9 cellular contexts compared by ENCODE assay signal in the genomic region with DNA sequence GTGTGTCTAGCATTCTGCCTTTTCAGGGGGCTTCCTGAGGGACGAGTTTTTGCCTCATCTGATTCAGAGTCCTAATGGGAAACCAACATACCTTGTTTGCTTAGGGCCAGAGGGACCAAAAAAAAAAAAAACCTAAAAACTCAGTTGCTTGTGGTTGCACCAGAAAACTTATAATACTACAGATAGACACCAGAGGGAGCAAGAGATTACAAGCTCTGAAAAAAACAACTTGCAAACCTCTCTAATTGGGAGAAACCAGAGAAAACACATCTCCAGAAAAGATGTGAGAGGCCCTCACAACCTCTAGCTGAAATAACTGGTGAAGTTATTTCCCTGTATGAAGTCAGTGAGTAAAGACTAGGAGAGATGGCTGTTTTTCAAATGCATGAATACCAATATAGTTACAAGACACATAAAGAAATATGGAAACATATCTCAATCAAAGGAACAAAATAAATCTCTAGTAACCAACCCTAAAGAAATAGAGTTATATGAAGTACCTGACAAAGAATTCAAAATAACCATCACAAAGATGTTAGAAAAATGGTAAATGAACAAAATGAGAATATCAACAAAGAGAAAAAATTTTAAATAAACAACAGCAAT.
A peak's percentile ranks its signal among the peaks of the same experiment; 100 is the strongest.
DNase-seq lines count a peak whose midpoint lies in the region; ATAC-seq and TF ChIP-seq lines count a peak whose summit lies in the region.
"Had no signal": no experiment of that assay in that cellular context is flagged by ENCODE, and none has a peak within 500 bp of the region (broad histone marks: within the 10 kb centered on the region; RNA-seq: fewer than 3 reads in every experiment).

No MANE protein-coding gene starts in this region.

- H3K4me3 ChIP-seq in Panc1 (ENCODE audit: low read depth in 2 of 2, low read length in 2 of 2), result no peak overlapping the region
- H3K4me3 ChIP-seq in thyroid gland (replicated peaks in 1 of 3), result no peak overlapping the region
- H3K4me3 ChIP-seq: lung had no signal

- no peaks in the 10 kb centered on the region for H3K27me3 ChIP-seq in Panc1 (ENCODE audit: control insufficient read depth, insufficient read depth, low read length)
- no peaks in the 10 kb centered on the region for H3K27me3 ChIP-seq in thyroid gland

- in situ Hi-C loops in Panc1 (cut with HindIII; ENCODE audit: low pct_unique_long_range_greater_than_20kb, low sequenced_read_pairs), result no loop called here

- no peaks in the 10 kb centered on the region for H3K9me3 Mint-ChIP-seq in HFFc6

- DNase-seq in AG20443 (ENCODE audit: low spot score), result peak; percentile 26
- peak; percentile 35 for DNase-seq in HFFc6
- peak; percentile 28 for DNase-seq in Panc1 (ENCODE audit: low read depth, low spot score)
- peak; percentile 63 for DNase-seq in fibroblast of the conjunctiva (ENCODE audit: low read depth)
- DNase-seq in thyroid gland, result no peak
- no peak for DNase-seq in NCI-H146 treated with DMSO at 0.1 percent for 48 hours (lab: John Stamatoyannopoulos, UW; ENCODE audit: unreplicated experiment)

- WGBS in thyroid gland, 2 donors, result 14% methylated on average over 1 of the region's 1 CpG

- no peak for TF ChIP-seq POLR2A in thyroid gland (IDR thresholded peaks at IDR 0.05)

- POLR2A ChIA-PET in Panc1 (lab: Charles Lee), result no interaction called here

- H3K27ac ChIP-seq in Panc1 (ENCODE audit: low read length), result no peak overlapping the region
- H3K27ac ChIP-seq in thyroid gland, result no peak overlapping the region

- CTCF ChIA-PET in Panc1 (lab: Charles Lee), result interaction anchor here (0.6 to 1.0 kb wide), 9 partner anchors 9 to 1301 kb away, joined by 3 to 6 read pairs (median 4); no protein-coding TSS in a partner anchor

- H3K9me3 ChIP-seq in Panc1 (ENCODE audit: control insufficient read depth, insufficient read depth, low read depth, low read length) (peaks cover 3% of the 10 kb centered on the region; the same call in 1 of the 2 replicates), thyroid gland (no peaks in the 10 kb centered on the region)

- peak; percentile 77 for TF ChIP-seq CTCF in HFFc6 (IDR thresholded peaks at IDR 0.05)
- TF ChIP-seq CTCF in Panc1 (IDR thresholded peaks at IDR 0.05), result peak; percentile 67
- peak in 5 of 6 experiments; percentile 32 to 84 (median 59) for TF ChIP-seq CTCF in thyroid gland (IDR thresholded peaks at IDR 0.05)

- peaks cover 5% of the 10 kb centered on the region; the same call in 1 of the 2 replicates for H3K27me3 Mint-ChIP-seq in HFFc6 (ENCODE audit: insufficient read depth)

- intact Hi-C loops in Panc1 (cut with micrococcal nuclease; ENCODE audit: unreplicated experiment), result loop anchor here (2.0 kb wide), 1 partner anchor 194 kb away; no protein-coding TSS in a partner anchor
- intact Hi-C loops in thyroid gland (cut with DNase I), result no loop called here

- H3K4me1 ChIP-seq in Panc1 (ENCODE audit: control insufficient read depth, insufficient read depth, low read length) (no peaks in the 10 kb centered on the region), thyroid gland (no peaks in the 10 kb centered on the region)

- H3K4me1 Mint-ChIP-seq in HFFc6 (ENCODE audit: low read depth), result no peaks in the 10 kb centered on the region

- H3K27ac Mint-ChIP-seq in HFFc6, result no peak overlapping the region

- no TSS peak for BruUV-seq in Panc1 (replicated peaks; lab: Mats Ljungman, UMichigan)

- no peak for ATAC-seq in Panc1
- no peak for ATAC-seq in GM18870 (IDR thresholded peaks at IDR 0.05; ENCODE audit: unreplicated experiment)
- ATAC-seq in GM21390 (IDR thresholded peaks at IDR 0.05; ENCODE audit: unreplicated experiment), result no peak

- no peaks in the 10 kb centered on the region for H3K36me3 ChIP-seq in Panc1 (ENCODE audit: control insufficient read depth, insufficient read depth, low read length)
- no peaks in the 10 kb centered on the region for H3K36me3 ChIP-seq in thyroid gland

- no peak overlapping the region for H3K4me3 Mint-ChIP-seq in HFFc6

- H3K36me3 Mint-ChIP-seq in HFFc6 (ENCODE audit: low read depth), result no peaks in the 10 kb centered on the region

Comparison
In these comparisons a context has a peak if more than half of its experiments do, and no peak if none do; other contexts are left out.
1. DNase-seq: peak in AG20443 (single experiment), HFFc6 (single experiment), Panc1 (single experiment) and fibroblast of the conjunctiva (single experiment); none in thyroid gland (0 of 2) and NCI-H146 treated with DMSO at 0.1 percent for 48 hours (single experiment).
2. Peak in every context shown above with its lines, with median percentiles within 50 percentile points of each other: CTCF ChIP-seq.